ENCODE assay signal across 24 cellular contexts in genomic region chr13:48782429-48782840, GRCh38.
DNase-seq lines count a peak whose midpoint lies in the region; ATAC-seq, FAIRE-seq and TF ChIP-seq lines count a peak whose summit lies in the region.
"Had no signal": no experiment of that assay in that cellular context is flagged by ENCODE, and none has a peak within 500 bp of the region (broad histone marks: within the 10 kb centered on the region; RNA-seq: fewer than 3 reads in every experiment).

No MANE protein-coding gene starts in this region.

- H4K20me1 ChIP-seq in BLaER1 treated with 17β-estradiol and CSF1 and Interleukin-3, amounts not matched to agents 10 nM and 100 nM = no peaks in the 10 kb centered on the region
- no peaks in the 10 kb centered on the region for H4K20me1 ChIP-seq in fibroblast of lung (ENCODE audit: control insufficient read depth, extremely low read depth, insufficient read depth, low read length)

- DNase-seq in NCI-H460 (ENCODE audit: extremely low read depth, low read depth) = peak; percentile 42
- no peak for DNase-seq in fibroblast of lung (ENCODE audit: low read depth in 2 of 2)
- peak in 1 of 6 donors; percentile 18 for DNase-seq in pancreas
- no peak for DNase-seq in NCI-H2107 treated with DMSO at 0.1 percent for 48 hours (lab: John Stamatoyannopoulos, UW; ENCODE audit: unreplicated experiment)
- DNase-seq in HAP-1 (ENCODE audit: low spot score in 2 of 2) = no peak
- DNase-seq: activated CD4-positive, alpha-beta T cell treated with anti-CD3 and anti-CD28 coated beads for 4 hours; activated CD8-positive, alpha-beta memory T cell treated with anti-CD3 and anti-CD28 coated beads for 24 hours; activated gamma-delta T cell treated with Interleukin-2 at 50 U/mL for 16 hours; activated T-cell treated with anti-CD3 and anti-CD28 coated beads, Interleukin-2, amount 50 U/mL, for 1 hour; CD4-positive, alpha-beta T cell; effector CD4-positive, alpha-beta T cell; NCI-H1417; NCI-H2107; NCI-H524; T-helper 17 cell had no signal

- H3K36me3 ChIP-seq in BLaER1 treated with 17β-estradiol and CSF1 and Interleukin-3, amounts not matched to agents 10 nM and 100 nM = no peaks in the 10 kb centered on the region
- H3K36me3 ChIP-seq in fibroblast of lung (ENCODE audit: control insufficient read depth, insufficient read depth, low read length) = no peaks in the 10 kb centered on the region
- H3K36me3 ChIP-seq in pancreas = no peaks in the 10 kb centered on the region
- H3K36me3 ChIP-seq in HAP-1 (replicated peaks) = no peaks in the 10 kb centered on the region

- no peaks in the 10 kb centered on the region for H3K79me2 ChIP-seq in fibroblast of lung (ENCODE audit: control insufficient read depth, insufficient read depth, low read length)

- H3K9me3 ChIP-seq in BLaER1 treated with 17β-estradiol and CSF1 and Interleukin-3, amounts not matched to agents 10 nM and 100 nM (replicated peaks in 1 of 11) = peaks cover 37 to 51% (median 45%) of the 10 kb centered on the region in 11 experiments
- H3K9me3 ChIP-seq in fibroblast of lung (ENCODE audit: control insufficient read depth, insufficient read depth, low read depth, low read length) = no peaks in the 10 kb centered on the region
- H3K9me3 ChIP-seq in pancreas = no peaks in the 10 kb centered on the region
- H3K9me3 ChIP-seq in HAP-1 = no peaks in the 10 kb centered on the region; the same call in 1 of the 2 replicates

- H3K27ac ChIP-seq in BLaER1 treated with 17β-estradiol and CSF1 and Interleukin-3, amounts not matched to agents 10 nM and 100 nM = peak overlapping the region in 8 of 11 experiments; percentile 42 to 74 (median 65); a peak in 13 of 22 replicates
- H3K27ac ChIP-seq in fibroblast of lung (ENCODE audit: insufficient read depth, low read length) (peak overlapping the region; percentile 84), pancreas (no peak overlapping the region)
- H3K27ac ChIP-seq: epithelial cell of prostate, SK-N-MC had no signal

- peak overlapping the region in 10 of 11 experiments; percentile 3 to 60 (median 45); a peak in 14 of 22 replicates for H3K4me2 ChIP-seq in BLaER1 treated with 17β-estradiol and CSF1 and Interleukin-3, amounts not matched to agents 10 nM and 100 nM
- no peak overlapping the region for H3K4me2 ChIP-seq in fibroblast of lung (ENCODE audit: extremely low read depth, insufficient read depth, low read length)

- H3K4me3 ChIP-seq in BLaER1 treated with 17β-estradiol and CSF1 and Interleukin-3, amounts not matched to agents 10 nM and 100 nM = no peak overlapping the region
- H3K4me3 ChIP-seq in fibroblast of lung (replicated peaks in 1 of 4; ENCODE audit: control extremely low read depth in 1 of 4, insufficient read depth in 1 of 4, low read depth in 3 of 4, low read length in 4 of 4) (no peak overlapping the region), pancreas (no peak overlapping the region), HAP-1 (no peak overlapping the region)
- H3K4me3 ChIP-seq: lung, SK-N-MC had no signal

- in situ Hi-C loops in HAP-1 (cut with MboI; ENCODE audit: low sequenced_read_pairs) = no loop called here

- H3K4me1 ChIP-seq in BLaER1 treated with 17β-estradiol and CSF1 and Interleukin-3, amounts not matched to agents 10 nM and 100 nM = peaks cover 0 to 22% (median 17%) of the 10 kb centered on the region in 10 experiments; a peak in 14 of 20 replicates
- H3K4me1 ChIP-seq in fibroblast of lung (ENCODE audit: control insufficient read depth, extremely low read depth, insufficient read depth, low read length) = peaks cover 9% of the 10 kb centered on the region
- no peaks in the 10 kb centered on the region for H3K4me1 ChIP-seq in pancreas
- H3K4me1 ChIP-seq in HAP-1 = no peaks in the 10 kb centered on the region

- WGBS in pancreas, 2 donors = 61 to 62% methylated on average over 3 of the region's 3 CpGs

- no peak for TF ChIP-seq CTCF in fibroblast of lung (conservative IDR thresholded peaks at IDR 0.05 in 1 of 2, IDR thresholded peaks at IDR 0.05 in 1 of 2; ENCODE audit: low read depth in 1 of 2, low read length in 2 of 2)
- no peak for TF ChIP-seq CTCF in pancreas (IDR thresholded peaks at IDR 0.05)

- peak in 3 of 4 donors; percentile 46 to 57 (median 51) for ATAC-seq in pancreas
- no peak for ATAC-seq in GM19397 (IDR thresholded peaks at IDR 0.05; ENCODE audit: unreplicated experiment)
- ATAC-seq: HCT116, Panc1, T-helper 17 cell had no signal

- intact Hi-C loops in pancreas (cut with DNase I) = no loop called here

- H3K9ac ChIP-seq in BLaER1 treated with 17β-estradiol and CSF1 and Interleukin-3, amounts not matched to agents 10 nM and 100 nM = peak overlapping the region in 3 of 11 experiments; percentile 25 to 31 (median 27); a peak in 6 of 22 replicates
- no peak overlapping the region for H3K9ac ChIP-seq in fibroblast of lung (ENCODE audit: insufficient read depth, low read length)

- no peaks in the 10 kb centered on the region for H3K27me3 ChIP-seq in BLaER1 treated with 17β-estradiol and CSF1 and Interleukin-3, amounts not matched to agents 10 nM and 100 nM
- H3K27me3 ChIP-seq in fibroblast of lung (ENCODE audit: control insufficient read depth, insufficient read depth, low read length) (no peaks in the 10 kb centered on the region), pancreas (no peaks in the 10 kb centered on the region), HAP-1 (ENCODE audit: low read depth) (no peaks in the 10 kb centered on the region)

- FAIRE-seq in pancreas (lab: Jason Lieb, UNC) = no peak
- FAIRE-seq: frontal cortex, urothelium cell line had no signal

- no peak overlapping the region for H2AFZ ChIP-seq in fibroblast of lung (ENCODE audit: low read length)

Comparison
In these comparisons a context has a peak if more than half of its experiments do, and no peak if none do; other contexts are left out.
1. H3K27ac ChIP-seq: peak in BLaER1 treated with 17β-estradiol and CSF1 and Interleukin-3, amounts not matched to agents 10 nM and 100 nM (8 of 11) and fibroblast of lung (single experiment); none in pancreas (0 of 4).